Comparison of ENCODE assay signal across 1 cellular context in genomic region chr22:22907551-22908494, GRCh38.
TF ChIP-seq lines count a peak whose summit lies in the region.

No MANE protein-coding gene starts in this region.

TF ChIP-seq in K562, 482 proteins besides CTCF, POLR2A, EP300 and RAD21 (continued from another document and continues in another):
- TF ChIP-seq ZMIZ1 (IDR thresholded peaks at IDR 0.05; ENCODE audit: low read depth in 2 of 2, low read length in 2 of 2): no peak
- TF ChIP-seq POLR3A (IDR thresholded peaks at IDR 0.05; ENCODE audit: borderline replicate concordance, extremely low read depth, insufficient read depth, insufficient read length): no peak
- no peak for TF ChIP-seq ZNF277 (CRISPR knock-in tag; IDR thresholded peaks at IDR 0.05; ENCODE audit: borderline replicate concordance)
- TF ChIP-seq TSC22D4 (tag; IDR thresholded peaks at IDR 0.05): no peak
- no peak for TF ChIP-seq CHD7 (IDR thresholded peaks at IDR 0.05; ENCODE audit: low read depth, low read length)
- TF ChIP-seq ELK3 (CRISPR knock-in tag; IDR thresholded peaks at IDR 0.05): no peak
- TF ChIP-seq CUX1 (CRISPR knock-in tag; IDR thresholded peaks at IDR 0.05): no peak
- TF ChIP-seq ZFP30 (CRISPR knock-in tag; IDR thresholded peaks at IDR 0.05; ENCODE audit: borderline replicate concordance): no peak
- no peak for TF ChIP-seq SMAD3 (CRISPR knock-in tag; conservative IDR thresholded peaks at IDR 0.05)
- no peak for TF ChIP-seq CREB3 (tag; conservative IDR thresholded peaks at IDR 0.05; ENCODE audit: low read depth)
- TF ChIP-seq ZBTB49 (CRISPR knock-in tag; IDR thresholded peaks at IDR 0.05; ENCODE audit: borderline replicate concordance): no peak
- TF ChIP-seq NCOA4 (IDR thresholded peaks at IDR 0.05; ENCODE audit: partially characterized antibody): no peak
- no peak for TF ChIP-seq MEF2A (IDR thresholded peaks at IDR 0.05; ENCODE audit: control insufficient read depth, low read depth, low read length)
- TF ChIP-seq ETV1 (tag; conservative IDR thresholded peaks at IDR 0.05; ENCODE audit: low read depth): no peak
- TF ChIP-seq NR4A1 (CRISPR knock-in tag; IDR thresholded peaks at IDR 0.05): no peak
- no peak for TF ChIP-seq NR4A1 (tag; IDR thresholded peaks at IDR 0.05)
- 0 out of 2 replicates have a peak, but pooled peaks have one; percentile 23 for TF ChIP-seq E2F1 (CRISPR knock-in tag; IDR thresholded peaks at IDR 0.05)
- TF ChIP-seq SP1 (CRISPR knock-in tag; IDR thresholded peaks at IDR 0.05): no peak
